Comparison of ENCODE assay signal across 8 cellular contexts in the genomic region with DNA sequence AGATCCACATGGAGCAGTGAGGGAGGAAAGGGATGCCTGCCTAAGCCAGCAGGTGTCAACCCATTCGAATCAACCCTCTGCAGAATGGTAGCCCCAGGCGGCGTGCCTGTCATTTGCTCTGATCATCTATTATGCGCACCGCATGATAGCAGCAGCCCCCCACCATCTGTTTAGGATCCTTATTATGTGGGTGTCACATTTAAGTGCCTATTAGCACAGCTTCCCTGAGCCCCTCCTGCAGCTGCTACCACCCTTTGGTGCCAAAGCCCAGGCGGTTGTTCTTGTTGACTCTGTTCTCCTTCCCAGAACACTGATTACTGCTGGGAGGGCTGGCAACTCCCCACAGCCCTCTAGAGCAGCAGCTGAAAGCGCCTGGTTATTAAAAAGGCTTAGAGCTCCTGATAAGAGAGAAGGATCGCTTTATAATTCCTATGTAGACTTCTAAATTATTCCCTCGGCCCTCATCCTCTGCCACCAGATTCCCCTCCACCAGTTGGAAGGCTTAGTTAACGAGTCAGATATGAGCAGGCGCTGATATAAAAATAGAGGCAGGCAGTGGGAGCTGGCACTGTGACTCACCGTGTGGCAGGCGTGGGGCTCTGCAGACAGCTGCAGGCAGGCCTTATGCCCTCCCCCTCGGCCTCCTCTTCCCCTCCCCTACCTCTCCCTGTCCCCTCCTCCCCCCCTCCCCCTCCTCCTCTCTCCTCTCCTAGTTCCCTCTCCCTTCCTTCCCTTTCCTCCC. TPM values are rescaled to one million over a fixed set of nuclear protein-coding genes. Genes with fewer than 3 reads are reported as not detected.
A peak's percentile ranks its signal among the peaks of the same experiment; 100 is the strongest.
DNase-seq lines count a peak whose midpoint lies in the region; ATAC-seq, FAIRE-seq and TF ChIP-seq lines count a peak whose summit lies in the region.

No MANE protein-coding gene starts in this region.

- peak; percentile 84 for ATAC-seq in mucosa of descending colon
- no peak for ATAC-seq in GM21423 (IDR thresholded peaks at IDR 0.05; ENCODE audit: unreplicated experiment)
- ATAC-seq in GM18511 (IDR thresholded peaks at IDR 0.05; ENCODE audit: unreplicated experiment), result no peak

- intact Hi-C loops in Calu3 (cut with micrococcal nuclease; ENCODE audit: unreplicated experiment) (no loop called here), mucosa of descending colon (cut with DNase I, micrococcal nuclease) (no loop called here)

- H3K4me3 ChIP-seq in ectodermal cell (ENCODE audit: insufficient read depth, low read depth, low read length), result no peak overlapping the region
- H3K4me3 ChIP-seq in mucosa of descending colon, result no peak overlapping the region

- peaks cover 52% of the 10 kb centered on the region for H3K27me3 Mint-ChIP-seq in Calu3 (ENCODE audit: unreplicated experiment)

- H3K4me1 ChIP-seq in ectodermal cell (ENCODE audit: control insufficient read depth, insufficient read depth, low read length) (peaks cover 20% of the 10 kb centered on the region), mucosa of descending colon (ENCODE audit: low read depth) (peaks cover 9% of the 10 kb centered on the region)

- peak overlapping the region; percentile 63 for H3K27ac ChIP-seq in ectodermal cell (ENCODE audit: insufficient read depth, low read depth, low read length, poor library complexity, severe bottlenecking)

- H3K4me1 Mint-ChIP-seq in Calu3 (ENCODE audit: low read depth, unreplicated experiment), result no peaks in the 10 kb centered on the region

- H3K27ac Mint-ChIP-seq in Calu3 (ENCODE audit: unreplicated experiment), result no peak overlapping the region

- peaks cover 52% of the 10 kb centered on the region for H3K27me3 ChIP-seq in ectodermal cell (ENCODE audit: control insufficient read depth, insufficient read depth, low read length, poor library complexity, severe bottlenecking)

- CTCF ChIA-PET in Calu3 (lab: Charles Lee), result interaction anchor here (0.9 kb wide), 1 partner anchor 14 kb away, joined by 3 read pairs; no protein-coding TSS in a partner anchor

- H3K36me3 ChIP-seq in ectodermal cell (ENCODE audit: control insufficient read depth, insufficient read depth, low read length), result no peaks in the 10 kb centered on the region
- H3K36me3 ChIP-seq in mucosa of descending colon (ENCODE audit: low read depth), result no peaks in the 10 kb centered on the region

- no peak for FAIRE-seq in RCC 7860 (lab: Jason Lieb, UNC)

- WGBS in ectodermal cell, 2 experiments, result 26 to 27% methylated on average over 13 to 14 of the region's 14 CpGs

- H3K9me3 Mint-ChIP-seq in Calu3 (ENCODE audit: low read depth, unreplicated experiment), result no peaks in the 10 kb centered on the region

- BruUV-seq in Calu3 (replicated peaks; lab: Mats Ljungman, UMichigan), result no TSS peak

- DNase-seq in Calu3 (peak; percentile 49), Kasumi-1 (lab: John Stamatoyannopoulos, UW) (peak; percentile 81 to 90), RCC 7860 (ENCODE audit: low spot score) (peak; percentile 78), mucosa of descending colon (peak in 1 of 3 donors; percentile 20)
- DNase-seq in effector CD8-positive, alpha-beta T cell (lab: John Stamatoyannopoulos, UW), result no peak

- H3K36me3 Mint-ChIP-seq in Calu3 (ENCODE audit: insufficient read depth, unreplicated experiment), result no peaks in the 10 kb centered on the region

- TF ChIP-seq CTCF in Calu3 (IDR thresholded peaks at IDR 0.05; ENCODE audit: unreplicated experiment), result no peak
- TF ChIP-seq CTCF in mucosa of descending colon (IDR thresholded peaks at IDR 0.05), result no peak

- H3K9me3 ChIP-seq in ectodermal cell (ENCODE audit: control insufficient read depth, low read length) (no peaks in the 10 kb centered on the region), mucosa of descending colon (no peaks in the 10 kb centered on the region)

- no peak overlapping the region for H3K4me3 Mint-ChIP-seq in Calu3 (ENCODE audit: low read depth, unreplicated experiment)

RNA-seq across cellular contexts. Expression of a gene that starts 23.0 kb away (rescaled TPM):
- total RNA-seq in Calu3 (2022), result 0.37 and 0.45 TPM in 2 replicates
- 63.9 TPM for polyA plus RNA-seq in ectodermal cell (2013, experiment 1 of 4)
- 56.1 TPM for polyA plus RNA-seq in ectodermal cell (2013, experiment 2 of 4)
- 24.2 TPM for polyA plus RNA-seq in ectodermal cell (2013, experiment 3 of 4)
- polyA plus RNA-seq in ectodermal cell (2013, experiment 4 of 4), result 24.8 TPM
- total RNA-seq in mucosa of descending colon, result 1 to 10 TPM in 2 of 3 donors, not detected in 1; 2.8 to 4.1 TPM
